9 cellular contexts compared by ENCODE assay signal in the genomic region with DNA sequence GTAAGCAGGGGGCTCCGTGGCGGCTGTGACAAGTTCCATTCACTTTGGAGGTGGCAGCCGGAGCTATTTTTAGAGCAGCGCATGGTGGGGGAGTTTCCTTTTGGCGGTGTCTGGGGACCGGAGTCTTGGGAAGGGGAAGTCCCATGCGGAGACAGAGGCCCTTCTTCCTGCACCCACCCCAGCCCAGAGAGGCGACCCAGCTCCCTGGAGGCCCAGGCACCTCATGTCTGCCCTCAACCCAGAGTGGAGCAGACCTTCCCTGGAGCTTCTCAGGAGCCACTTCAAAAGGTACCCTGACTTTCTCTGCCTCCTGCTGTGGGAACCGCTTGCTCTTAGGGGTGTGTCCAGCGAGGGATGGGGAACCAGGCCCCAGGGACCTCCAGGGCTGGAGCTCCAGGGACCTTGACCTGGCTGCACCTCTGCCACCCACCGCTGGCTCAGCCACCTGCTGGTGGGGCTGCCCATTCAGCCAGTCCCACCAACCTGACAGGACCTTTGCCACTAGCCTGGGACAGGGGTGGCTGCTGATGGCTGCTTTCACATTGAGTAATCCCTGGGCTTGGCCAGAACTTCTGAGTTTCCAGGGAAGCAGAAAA. TPM values are rescaled to one million over a fixed set of nuclear protein-coding genes. Genes with fewer than 3 reads are reported as not detected.
DNase-seq lines count a peak whose midpoint lies in the region; ATAC-seq and TF ChIP-seq lines count a peak whose summit lies in the region.
"Had no signal": no experiment of that assay in that cellular context is flagged by ENCODE, and none has a peak within 500 bp of the region (broad histone marks: within the 10 kb centered on the region; RNA-seq: fewer than 3 reads in every experiment).

No MANE protein-coding gene starts in this region.

- no peaks in the 10 kb centered on the region for H3K27me3 ChIP-seq in CD4-positive, CD25-positive, alpha-beta regulatory T cell (ENCODE audit: control insufficient read depth, insufficient read depth, low read length)
- H3K27me3 ChIP-seq: ascending aorta had no signal

- H3K27ac Mint-ChIP-seq in CD4-positive, CD25-positive, alpha-beta regulatory T cell, result no peak overlapping the region

- in situ Hi-C loops in astrocyte of the spinal cord (cut with HindIII; ENCODE audit: low sequenced_read_pairs), result no loop called here

- H3K4me3 ChIP-seq in CD4-positive, CD25-positive, alpha-beta regulatory T cell (ENCODE audit: low read depth, low read length), result no peak overlapping the region
- H3K4me3 ChIP-seq in astrocyte of the spinal cord (ENCODE audit: low read depth, low read length), result no peak overlapping the region
- no peak overlapping the region for H3K4me3 ChIP-seq in retinal pigment epithelial cell (ENCODE audit: low read length)
- H3K4me3 ChIP-seq: ascending aorta had no signal

- H3K27me3 Mint-ChIP-seq in CD4-positive, CD25-positive, alpha-beta regulatory T cell, result peaks cover 5% of the 10 kb centered on the region

- peak; percentile 14 to 27 for ATAC-seq in CD4-positive, CD25-positive, alpha-beta regulatory T cell (ENCODE audit: low read depth in 2 of 2)
- peak; percentile 42 for ATAC-seq in GM21360 (IDR thresholded peaks at IDR 0.05; ENCODE audit: unreplicated experiment)
- no peak for ATAC-seq in GM19035 (IDR thresholded peaks at IDR 0.05; ENCODE audit: unreplicated experiment)

- H3K4me1 Mint-ChIP-seq in CD4-positive, CD25-positive, alpha-beta regulatory T cell, result peaks cover 0 to 21% (median 10%) of the 10 kb centered on the region in 4 donors

- DNase-seq in CD4-positive, CD25-positive, alpha-beta regulatory T cell, result peak in 1 of 3 donors; percentile 44
- peak; percentile 50 for DNase-seq in M059J (ENCODE audit: low read depth)
- DNase-seq in astrocyte of the spinal cord (ENCODE audit: low read depth, low spot score), result no peak
- no peak for DNase-seq in retinal pigment epithelial cell (ENCODE audit: low read depth)
- DNase-seq in HT-29 (ENCODE audit: low spot score), result no peak
- no peak for DNase-seq in central memory CD4-positive, alpha-beta T cell

- no peak overlapping the region for H3K27ac ChIP-seq in CD4-positive, CD25-positive, alpha-beta regulatory T cell (ENCODE audit: insufficient read depth, low read length, poor library complexity, severe bottlenecking)

- H3K36me3 ChIP-seq in CD4-positive, CD25-positive, alpha-beta regulatory T cell (ENCODE audit: control insufficient read depth, insufficient read depth, low read length), result no peaks in the 10 kb centered on the region
- H3K36me3 ChIP-seq: ascending aorta had no signal

- no peaks in the 10 kb centered on the region for H3K9me3 Mint-ChIP-seq in CD4-positive, CD25-positive, alpha-beta regulatory T cell

- H3K4me1 ChIP-seq in CD4-positive, CD25-positive, alpha-beta regulatory T cell (ENCODE audit: control insufficient read depth, insufficient read depth, low read length, poor library complexity, severe bottlenecking), result peaks cover 15% of the 10 kb centered on the region

- H3K36me3 Mint-ChIP-seq in CD4-positive, CD25-positive, alpha-beta regulatory T cell, result no peaks in the 10 kb centered on the region

- H3K4me3 Mint-ChIP-seq in CD4-positive, CD25-positive, alpha-beta regulatory T cell, result no peak overlapping the region

- H3K9me3 ChIP-seq in CD4-positive, CD25-positive, alpha-beta regulatory T cell (ENCODE audit: control insufficient read depth in 2 of 2, low read length in 2 of 2), result no peaks in the 10 kb centered on the region
- H3K9me3 ChIP-seq: ascending aorta had no signal

- TF ChIP-seq CTCF in astrocyte of the spinal cord (IDR thresholded peaks at IDR 0.05; ENCODE audit: low read depth, low read length) (peak; percentile 22), retinal pigment epithelial cell (conservative IDR thresholded peaks at IDR 0.05; ENCODE audit: low read depth, low read length) (peak; percentile 30)

RNA-seq across cellular contexts. Expression of a gene that starts 34.1 kb away (rescaled TPM):
- total RNA-seq in CD4-positive, CD25-positive, alpha-beta regulatory T cell, result 17.0 TPM
- 1 to 10 TPM; 3.5 to 6.6 (median 3.7) TPM for polyA plus RNA-seq in CD4-positive, CD25-positive, alpha-beta regulatory T cell
- total RNA-seq in M059J (2014; rRNA removed; shearing (Covaris generic)), result 51.3 and 88.5 TPM in 2 replicates
- total RNA-seq in HT-29 (2014; rRNA removed; shearing (Covaris generic)), result 17.0 and 22.1 TPM in 2 replicates
